ENCODE assay signal across 21 cellular contexts in genomic region chr5:16502866-16503265, GRCh38. TPM values are rescaled to one million over a fixed set of nuclear protein-coding genes. Genes with fewer than 3 reads are reported as not detected.
DNase-seq lines count a peak whose midpoint lies in the region; ATAC-seq and TF ChIP-seq lines count a peak whose summit lies in the region.
"Had no signal": no experiment of that assay in that cellular context is flagged by ENCODE, and none has a peak within 500 bp of the region (broad histone marks: within the 10 kb centered on the region; RNA-seq: fewer than 3 reads in every experiment).

No MANE protein-coding gene starts in this region.

- no peak overlapping the region for H3K27ac ChIP-seq in Peyer's patch
- H3K27ac ChIP-seq: adrenal gland, coronary artery, epithelial cell of prostate, parathyroid adenoma, RWPE1, uterus had no signal

- no peaks in the 10 kb centered on the region for H3K4me1 ChIP-seq in Peyer's patch
- H3K4me1 ChIP-seq: adrenal gland, parathyroid adenoma, uterus had no signal

- TF ChIP-seq CTCF in brain (conservative IDR thresholded peaks at IDR 0.05) (no peak), osteocyte (IDR thresholded peaks at IDR 0.05) (no peak), Peyer's patch (IDR thresholded peaks at IDR 0.05) (no peak)

- peak overlapping the region; percentile 15 to 91 (median 60) for H3K27ac Mint-ChIP-seq in brain
- H3K27ac Mint-ChIP-seq in osteocyte (ENCODE audit: unreplicated experiment), result peak overlapping the region; percentile 35
- H3K27ac Mint-ChIP-seq: stimulated activated naive CD8-positive, alpha-beta T cell treated with anti-CD3 and anti-CD28 coated beads, Interleukin-15, Interleukin-2, amounts not matched to agents 100 ng/mL and 50 ng/mL, for 24 hours; WTC11 had no signal

- H3K9me3 Mint-ChIP-seq in brain (peaks cover under 1 to 8% (median 1%) of the 10 kb centered on the region in 5 experiments), osteocyte (ENCODE audit: unreplicated experiment) (no peaks in the 10 kb centered on the region)
- H3K9me3 Mint-ChIP-seq: stimulated activated naive CD8-positive, alpha-beta T cell treated with anti-CD3 and anti-CD28 coated beads, Interleukin-15, Interleukin-2, amounts not matched to agents 100 ng/mL and 50 ng/mL, for 24 hours had no signal

- no peaks in the 10 kb centered on the region for H3K9me3 ChIP-seq in Peyer's patch
- H3K9me3 ChIP-seq: adrenal gland, heart left ventricle, uterus had no signal

- no peak for TF ChIP-seq POLR2A in Peyer's patch (IDR thresholded peaks at IDR 0.05)

- intact Hi-C loops in left cardiac atrium (cut with DNase I), result no loop called here

- peaks cover 0 to 8% (median 0%) of the 10 kb centered on the region in 3 donors for H3K36me3 ChIP-seq in Peyer's patch
- H3K36me3 ChIP-seq: adrenal gland, uterus had no signal

- H3K4me3 Mint-ChIP-seq in brain, result no peak overlapping the region
- H3K4me3 Mint-ChIP-seq in osteocyte (ENCODE audit: unreplicated experiment), result no peak overlapping the region
- H3K4me3 Mint-ChIP-seq: stimulated activated naive CD8-positive, alpha-beta T cell treated with anti-CD3 and anti-CD28 coated beads, Interleukin-15, Interleukin-2, amounts not matched to agents 100 ng/mL and 50 ng/mL, for 24 hours; WTC11 had no signal

- H3K4me1 Mint-ChIP-seq in brain, result peaks cover 13% of the 10 kb centered on the region
- H3K4me1 Mint-ChIP-seq in osteocyte (ENCODE audit: unreplicated experiment), result peaks cover 19% of the 10 kb centered on the region
- H3K4me1 Mint-ChIP-seq: WTC11 had no signal

- peaks cover 3% of the 10 kb centered on the region for H3K36me3 Mint-ChIP-seq in brain
- no peaks in the 10 kb centered on the region for H3K36me3 Mint-ChIP-seq in osteocyte (ENCODE audit: unreplicated experiment)
- H3K36me3 Mint-ChIP-seq: WTC11 had no signal

- DNase-seq in Daoy (ENCODE audit: low read depth) (peak; percentile 39), NCI-H1417 (lab: John Stamatoyannopoulos, UW) (peak in 2 of 3 experiments; percentile 20 to 46), osteocyte (ENCODE audit: extremely low spot score, unreplicated experiment) (no peak), Peyer's patch (no peak), dedifferentiated amniotic fluid mesenchymal stem cell (ENCODE audit: extremely low spot score) (no peak), mucosa of gallbladder (ENCODE audit: low spot score) (no peak), left cardiac atrium (no peak)
- DNase-seq: activated CD8-positive, alpha-beta memory T cell treated with anti-CD3 and anti-CD28 coated beads for 24 hours; adrenal gland; heart left ventricle; Kasumi-1; NCI-H187; NCI-H526; uterus had no signal

- H3K27me3 ChIP-seq in Peyer's patch, result no peaks in the 10 kb centered on the region
- H3K27me3 ChIP-seq: adrenal gland, heart left ventricle, uterus had no signal

- peaks cover 5% of the 10 kb centered on the region for H3K27me3 Mint-ChIP-seq in brain
- H3K27me3 Mint-ChIP-seq in osteocyte (ENCODE audit: unreplicated experiment), result no peaks in the 10 kb centered on the region
- H3K27me3 Mint-ChIP-seq: stimulated activated naive CD8-positive, alpha-beta T cell treated with anti-CD3 and anti-CD28 coated beads, Interleukin-15, Interleukin-2, amounts not matched to agents 100 ng/mL and 50 ng/mL, for 24 hours had no signal

- no peak for ATAC-seq in left cardiac atrium
- ATAC-seq: heart left ventricle, WTC11 had no signal

- H3K4me3 ChIP-seq in Peyer's patch, result no peak overlapping the region
- H3K4me3 ChIP-seq: adrenal gland, coronary artery, heart left ventricle, uterus had no signal

RNA-seq across cellular contexts. Expression of gene ZNF622, which starts 37.3 kb away (rescaled TPM):
- 72.1 and 74.4 TPM in 2 replicates for total RNA-seq in Daoy (2014; rRNA removed; shearing (Covaris generic))
- 33.8 TPM for polyA plus RNA-seq in brain (ENCODE audit: insufficient read depth, low read depth, low replicate concordance)
- total RNA-seq in osteocyte (29.2 and 30.7 TPM in 2 replicates), Peyer's patch (10 to 100 TPM; 26.7 to 44.6 (median 32.5) TPM), mucosa of gallbladder (30.9 TPM), left cardiac atrium (10 to 100 TPM; 24.4 to 30.3 TPM)

Comparison
In these comparisons a context has a peak if more than half of its experiments do, and no peak if none do; other contexts are left out.
1. DNase-seq: peak in Daoy (single experiment) and NCI-H1417 (2 of 3); none in osteocyte (single experiment), Peyer's patch (0 of 3), dedifferentiated amniotic fluid mesenchymal stem cell (single experiment), mucosa of gallbladder (single experiment) and left cardiac atrium (single experiment).